In genomic region chr11:44096360-44097188, GRCh38 we compare ENCODE assay signal across 8 cellular contexts. TPM values are rescaled to one million over a fixed set of nuclear protein-coding genes. Genes with fewer than 3 reads are reported as not detected.
A peak's percentile ranks its signal among the peaks of the same experiment; 100 is the strongest.
DNase-seq lines count a peak whose midpoint lies in the region; ATAC-seq and TF ChIP-seq lines count a peak whose summit lies in the region.

No MANE protein-coding gene starts in this region.

- H3K27me3 ChIP-seq in CD4-positive, CD25-positive, alpha-beta regulatory T cell (ENCODE audit: control insufficient read depth, insufficient read depth, low read length) = no peaks in the 10 kb centered on the region
- H3K27me3 ChIP-seq in left ventricle myocardium inferior (ENCODE audit: low read depth) = no peaks in the 10 kb centered on the region

- no peaks in the 10 kb centered on the region for H3K36me3 ChIP-seq in CD4-positive, CD25-positive, alpha-beta regulatory T cell (ENCODE audit: control insufficient read depth, insufficient read depth, low read length)
- no peaks in the 10 kb centered on the region for H3K36me3 ChIP-seq in left ventricle myocardium inferior

- intact Hi-C loops in left ventricle myocardium inferior (cut with micrococcal nuclease) = loop anchor here (10.0 kb wide), 1 partner anchor 438 kb away; no protein-coding TSS in a partner anchor

- no peak overlapping the region for H3K27ac ChIP-seq in CD4-positive, CD25-positive, alpha-beta regulatory T cell (ENCODE audit: insufficient read depth, low read length, poor library complexity, severe bottlenecking)
- no peak overlapping the region for H3K27ac ChIP-seq in left ventricle myocardium inferior (replicated peaks)

- H3K27ac Mint-ChIP-seq in CD4-positive, CD25-positive, alpha-beta regulatory T cell = peak overlapping the region; percentile 67 to 92 (median 78)
- no peak overlapping the region for H3K27ac Mint-ChIP-seq in activated CD4-positive, alpha-beta memory T cell treated with anti-CD3 and anti-CD28 coated beads, Interleukin-2, amount 10 ng/mL, durations not matched to agents 7 days and 5 days

- H3K9me3 Mint-ChIP-seq in CD4-positive, CD25-positive, alpha-beta regulatory T cell = no peaks in the 10 kb centered on the region
- H3K9me3 Mint-ChIP-seq in activated CD4-positive, alpha-beta memory T cell treated with anti-CD3 and anti-CD28 coated beads, Interleukin-2, amount 10 ng/mL, durations not matched to agents 7 days and 5 days = no peaks in the 10 kb centered on the region

- POLR2A ChIA-PET in activated CD4-positive, alpha-beta memory T cell treated with anti-CD3 and anti-CD28 coated beads, Interleukin-2, amount 10 ng/mL, durations not matched to agents 7 days and 5 days (lab: Charles Lee) = no interaction called here

- H3K4me1 ChIP-seq in CD4-positive, CD25-positive, alpha-beta regulatory T cell (ENCODE audit: control insufficient read depth, insufficient read depth, low read length, poor library complexity, severe bottlenecking) = peaks cover 23% of the 10 kb centered on the region
- peaks cover 45% of the 10 kb centered on the region for H3K4me1 ChIP-seq in left ventricle myocardium inferior

- H3K4me3 ChIP-seq in CD4-positive, CD25-positive, alpha-beta regulatory T cell (ENCODE audit: low read depth, low read length) = peak overlapping the region; percentile 65
- H3K4me3 ChIP-seq in left ventricle myocardium inferior = peak overlapping the region; percentile 92
- peak overlapping the region; percentile 79 for H3K4me3 ChIP-seq in skeletal muscle cell (ENCODE audit: low read depth, low read length)

- no peak for DNase-seq in CD4-positive, CD25-positive, alpha-beta regulatory T cell
- no peak for DNase-seq in activated CD4-positive, alpha-beta memory T cell treated with anti-CD3 and anti-CD28 coated beads, Interleukin-2, amount 10 ng/mL, durations not matched to agents 7 days and 5 days
- DNase-seq in left ventricle myocardium inferior (no peak), skeletal muscle cell (ENCODE audit: low read depth) (no peak), DMS153 treated with DMSO at 0.1 percent for 48 hours (lab: John Stamatoyannopoulos, UW; ENCODE audit: unreplicated experiment) (no peak), germinal center (ENCODE audit: low spot score) (no peak)

- TF ChIP-seq CTCF in left ventricle myocardium inferior (IDR thresholded peaks at IDR 0.05; ENCODE audit: borderline replicate concordance) = no peak

- peaks cover 3% of the 10 kb centered on the region for H3K36me3 Mint-ChIP-seq in CD4-positive, CD25-positive, alpha-beta regulatory T cell
- H3K36me3 Mint-ChIP-seq in activated CD4-positive, alpha-beta memory T cell treated with anti-CD3 and anti-CD28 coated beads, Interleukin-2, amount 10 ng/mL, durations not matched to agents 7 days and 5 days (ENCODE audit: low read depth) = no peaks in the 10 kb centered on the region

- no peak for ATAC-seq in CD4-positive, CD25-positive, alpha-beta regulatory T cell (ENCODE audit: low read depth in 2 of 2)
- ATAC-seq in HG02885 (IDR thresholded peaks at IDR 0.05; ENCODE audit: poor library complexity, unreplicated experiment) (peak; percentile 1), HG02588 (IDR thresholded peaks at IDR 0.05; ENCODE audit: unreplicated experiment) (no peak)

- H3K4me3 Mint-ChIP-seq in CD4-positive, CD25-positive, alpha-beta regulatory T cell = peak overlapping the region; percentile 79 to 93 (median 90)
- H3K4me3 Mint-ChIP-seq in activated CD4-positive, alpha-beta memory T cell treated with anti-CD3 and anti-CD28 coated beads, Interleukin-2, amount 10 ng/mL, durations not matched to agents 7 days and 5 days = peak overlapping the region; percentile 81

- peaks cover 26 to 53% (median 37%) of the 10 kb centered on the region in 4 donors for H3K4me1 Mint-ChIP-seq in CD4-positive, CD25-positive, alpha-beta regulatory T cell
- peaks cover 21% of the 10 kb centered on the region for H3K4me1 Mint-ChIP-seq in activated CD4-positive, alpha-beta memory T cell treated with anti-CD3 and anti-CD28 coated beads, Interleukin-2, amount 10 ng/mL, durations not matched to agents 7 days and 5 days

- H3K27me3 Mint-ChIP-seq in CD4-positive, CD25-positive, alpha-beta regulatory T cell = peaks cover 16% of the 10 kb centered on the region
- no peaks in the 10 kb centered on the region for H3K27me3 Mint-ChIP-seq in activated CD4-positive, alpha-beta memory T cell treated with anti-CD3 and anti-CD28 coated beads, Interleukin-2, amount 10 ng/mL, durations not matched to agents 7 days and 5 days

- no peaks in the 10 kb centered on the region for H3K9me3 ChIP-seq in CD4-positive, CD25-positive, alpha-beta regulatory T cell (ENCODE audit: control insufficient read depth in 2 of 2, low read length in 2 of 2)
- H3K9me3 ChIP-seq in left ventricle myocardium inferior (replicated peaks) = no peaks in the 10 kb centered on the region

- CTCF ChIA-PET in activated CD4-positive, alpha-beta memory T cell treated with anti-CD3 and anti-CD28 coated beads, Interleukin-2, amount 10 ng/mL, durations not matched to agents 7 days and 5 days (lab: Charles Lee) = interaction anchor here (0.6 kb wide), 1 partner anchor 9 kb away, joined by 3 read pairs; no protein-coding TSS in a partner anchor

RNA-seq across cellular contexts. Expression of gene EXT2, which starts 1.1 kb away (rescaled TPM):
- total RNA-seq in CD4-positive, CD25-positive, alpha-beta regulatory T cell = 25.6 TPM
- 10 to 100 TPM; 39.0 to 42.6 (median 41.4) TPM for polyA plus RNA-seq in CD4-positive, CD25-positive, alpha-beta regulatory T cell
- total RNA-seq in activated CD4-positive, alpha-beta memory T cell treated with anti-CD3 and anti-CD28 coated beads, Interleukin-2, amount 10 ng/mL, durations not matched to agents 7 days and 5 days = 10 to 100 TPM; 24.5 to 26.0 TPM
- total RNA-seq in left ventricle myocardium inferior = 24.5 TPM

RNA-seq across cellular contexts. Expression of gene ACCS, which starts 30.5 kb away (rescaled TPM):
- 77.9 TPM for total RNA-seq in CD4-positive, CD25-positive, alpha-beta regulatory T cell
- polyA plus RNA-seq in CD4-positive, CD25-positive, alpha-beta regulatory T cell = 1 to 10 TPM; 1.3 to 6.9 (median 1.7) TPM
- 10 to 100 TPM; 38.8 to 41.1 TPM for total RNA-seq in activated CD4-positive, alpha-beta memory T cell treated with anti-CD3 and anti-CD28 coated beads, Interleukin-2, amount 10 ng/mL, durations not matched to agents 7 days and 5 days
- total RNA-seq in left ventricle myocardium inferior = 7.9 TPM

RNA-seq across cellular contexts. Expression of gene ACCSL, which starts 48.8 kb away (rescaled TPM):
- total RNA-seq in CD4-positive, CD25-positive, alpha-beta regulatory T cell = not detected
- polyA plus RNA-seq in CD4-positive, CD25-positive, alpha-beta regulatory T cell = not detected
- not detected for total RNA-seq in activated CD4-positive, alpha-beta memory T cell treated with anti-CD3 and anti-CD28 coated beads, Interleukin-2, amount 10 ng/mL, durations not matched to agents 7 days and 5 days
- total RNA-seq in left ventricle myocardium inferior = not detected
